ENCODE assay signal across 18 cellular contexts in genomic region chr3:4523710-4524422, GRCh38. TPM values are rescaled to one million over a fixed set of nuclear protein-coding genes. Genes with fewer than 3 reads are reported as not detected.
DNase-seq lines count a peak whose midpoint lies in the region; ATAC-seq and TF ChIP-seq lines count a peak whose summit lies in the region.
"Had no signal": no experiment of that assay in that cellular context is flagged by ENCODE, and none has a peak within 500 bp of the region (broad histone marks: within the 10 kb centered on the region; RNA-seq: fewer than 3 reads in every experiment).

No MANE protein-coding gene starts in this region.

- H3K27me3 ChIP-seq in PC-3 (ENCODE audit: low read length) = no peaks in the 10 kb centered on the region
- H3K27me3 ChIP-seq in thoracic aorta (replicated peaks; ENCODE audit: insufficient read depth) = no peaks in the 10 kb centered on the region
- H3K27me3 ChIP-seq: tibial nerve had no signal

- H2AFZ ChIP-seq in PC-3 (ENCODE audit: low read length) = no peak overlapping the region

- peaks cover 21% of the 10 kb centered on the region for H3K4me1 ChIP-seq in PC-3 (ENCODE audit: insufficient read depth, low read length)
- peaks cover 37 to 63% of the 10 kb centered on the region in 2 donors for H3K4me1 ChIP-seq in thoracic aorta (ENCODE audit: control insufficient read depth in 1 of 2, low read depth in 2 of 2)

- no peak overlapping the region for H3K4me3 Mint-ChIP-seq in activated B cell treated with CpG ODN at 0.5 μM for 24 hours
- H3K4me3 Mint-ChIP-seq: CD8-positive, alpha-beta memory T cell; stimulated activated naive B cell treated with anti-CD40 and anti-IgM and Interleukin-4, amounts not matched to agents 10 μg/mL and 1 μg/mL and 100 μg/mL, for 72 hours had no signal

- peaks cover 62% of the 10 kb centered on the region for H3K36me3 Mint-ChIP-seq in activated B cell treated with CpG ODN at 0.5 μM for 24 hours (ENCODE audit: low read depth)

- H3K79me2 ChIP-seq in PC-3 (ENCODE audit: low read length) = peaks cover 7% of the 10 kb centered on the region; the same call in 1 of the 2 replicates

- ATAC-seq in PC-3 (no peak), activated B cell treated with CpG ODN at 0.5 μM for 24 hours (ENCODE audit: low read depth) (no peak), thoracic aorta (ENCODE audit: insufficient number of reproducible peaks, low FRiP score, low read depth) (no peak), HG03460 (IDR thresholded peaks at IDR 0.05; ENCODE audit: unreplicated experiment) (no peak)
- ATAC-seq: HCT116; stimulated activated naive B cell treated with anti-CD40 and anti-IgM and Interleukin-4, amounts not matched to agents 10 μg/mL and 1 μg/mL and 100 μg/mL, for 72 hours had no signal

- H3K27ac ChIP-seq in PC-3 (ENCODE audit: low read length) = peak overlapping the region; percentile 31
- peak overlapping the region; percentile 65 to 75 for H3K27ac ChIP-seq in thoracic aorta
- H3K27ac ChIP-seq: tibial nerve had no signal

- peak overlapping the region; percentile 51 for H3K4me2 ChIP-seq in PC-3 (ENCODE audit: low read length)

- TF ChIP-seq CTCF in PC-3 (conservative IDR thresholded peaks at IDR 0.05; ENCODE audit: low read depth, low read length) = no peak
- no peak for TF ChIP-seq CTCF in activated B cell treated with CpG ODN at 0.5 μM for 24 hours (IDR thresholded peaks at IDR 0.05)
- no peak for TF ChIP-seq CTCF in thoracic aorta (IDR thresholded peaks at IDR 0.05)

- no peaks in the 10 kb centered on the region for H3K27me3 Mint-ChIP-seq in activated B cell treated with CpG ODN at 0.5 μM for 24 hours
- H3K27me3 Mint-ChIP-seq: CD8-positive, alpha-beta memory T cell; IgD-negative memory B cell; stimulated activated naive B cell treated with anti-CD40 and anti-IgM and Interleukin-4, amounts not matched to agents 10 μg/mL and 1 μg/mL and 100 μg/mL, for 72 hours had no signal

- H3K9ac ChIP-seq in PC-3 (ENCODE audit: low read length) = no peak overlapping the region

- DNase-seq in PC-3 (no peak), activated B cell treated with CpG ODN at 0.5 μM for 24 hours (no peak), inferior parietal cortex (ENCODE audit: extremely low spot score) (peak; percentile 15), thoracic aorta (ENCODE audit: low spot score) (no peak), NCI-H226 (no peak)
- DNase-seq in activated CD4-positive, CD25-positive, alpha-beta regulatory T cell (lab: John Stamatoyannopoulos, UW) = no peak
- DNase-seq: activated gamma-delta T cell; CD8-positive, alpha-beta memory T cell; kidney; occipital lobe; OCI-M1; SHP77; stimulated activated CD4-positive, alpha-beta T cell treated with anti-CD3 and anti-CD28 coated beads, Interleukin-4, amount 100 ng/mL, for 1 hour; stimulated activated naive B cell treated with anti-CD40 and anti-IgM and Interleukin-4, amounts not matched to agents 10 μg/mL and 1 μg/mL and 100 μg/mL, for 72 hours had no signal

- H3F3A ChIP-seq in PC-3 (ENCODE audit: low read length, unreplicated experiment) = no peaks in the 10 kb centered on the region

- intact Hi-C loops in PC-3 (cut with micrococcal nuclease) = no loop called here
- intact Hi-C loops in activated B cell treated with CpG ODN at 0.5 μM for 24 hours (cut with micrococcal nuclease) = loop anchor here (2.0 kb wide), 1 partner anchor 17 kb away; no protein-coding TSS in a partner anchor

- H3K36me3 ChIP-seq in PC-3 (ENCODE audit: low read depth, low read length) = no peaks in the 10 kb centered on the region
- no peaks in the 10 kb centered on the region for H3K36me3 ChIP-seq in thoracic aorta
- H3K36me3 ChIP-seq: tibial nerve had no signal

- peaks cover 66% of the 10 kb centered on the region for H3K4me1 Mint-ChIP-seq in activated B cell treated with CpG ODN at 0.5 μM for 24 hours

- POLR2A ChIA-PET in PC-3 (lab: Charles Lee; ENCODE audit: unreplicated experiment) (no interaction called here), activated B cell treated with CpG ODN at 0.5 μM for 24 hours (lab: Charles Lee) (interaction anchor here (0.7 kb wide), 4 partner anchors 9 to 57 kb away, joined by 3 to 18 read pairs (median 8); no protein-coding TSS in a partner anchor)

- no peaks in the 10 kb centered on the region for H3K9me3 ChIP-seq in PC-3 (ENCODE audit: low read length)
- H3K9me3 ChIP-seq in thoracic aorta = no peaks in the 10 kb centered on the region
- H3K9me3 ChIP-seq: tibial nerve had no signal

- H3K27ac Mint-ChIP-seq in activated B cell treated with CpG ODN at 0.5 μM for 24 hours = peak overlapping the region; percentile 5
- H3K27ac Mint-ChIP-seq: IgD-negative memory B cell; stimulated activated naive B cell treated with anti-CD40 and anti-IgM and Interleukin-4, amounts not matched to agents 10 μg/mL and 1 μg/mL and 100 μg/mL, for 72 hours had no signal

- H3K4me3 ChIP-seq in PC-3 (ENCODE audit: low read length) = no peak overlapping the region
- H3K4me3 ChIP-seq in thoracic aorta = peak overlapping the region; percentile 23
- H3K4me3 ChIP-seq: tibial nerve had no signal

- H3K9me2 ChIP-seq in PC-3 (replicated peaks; ENCODE audit: low read length) = no peaks in the 10 kb centered on the region

- no TSS peak for BruUV-seq in PC-3 (replicated peaks; lab: Mats Ljungman, UMichigan)

- CTCF ChIA-PET in PC-3 (lab: Charles Lee) = no interaction called here
- CTCF ChIA-PET in activated B cell treated with CpG ODN at 0.5 μM for 24 hours (lab: Charles Lee) = interaction anchor here (1.4 kb wide), 1 partner anchor 109 kb away, joined by 4 read pairs; no protein-coding TSS in a partner anchor

- H3K9me3 Mint-ChIP-seq in activated B cell treated with CpG ODN at 0.5 μM for 24 hours = no peaks in the 10 kb centered on the region
- H3K9me3 Mint-ChIP-seq: CD8-positive, alpha-beta memory T cell; IgD-negative memory B cell; stimulated activated naive B cell treated with anti-CD40 and anti-IgM and Interleukin-4, amounts not matched to agents 10 μg/mL and 1 μg/mL and 100 μg/mL, for 72 hours had no signal

- H4K20me1 ChIP-seq in PC-3 (ENCODE audit: low read length) = no peaks in the 10 kb centered on the region

RNA-seq across cellular contexts. Expression of gene ITPR1, which starts 30.7 kb away (rescaled TPM):
- 48.5 and 57.5 TPM in 2 replicates for total RNA-seq in PC-3 (2014; rRNA removed)
- total RNA-seq in activated B cell treated with CpG ODN at 0.5 μM for 24 hours = 116 and 143 TPM in 2 replicates
- 100 to 1,000 TPM; 254 to 283 TPM for total RNA-seq in thoracic aorta

RNA-seq across cellular contexts. Expression of gene SUMF1, which starts 56.8 kb away (rescaled TPM):
- total RNA-seq in PC-3 (2014; rRNA removed) (79.1 and 81.5 TPM in 2 replicates), activated B cell treated with CpG ODN at 0.5 μM for 24 hours (18.4 and 20.7 TPM in 2 replicates), thoracic aorta (10 to 100 TPM; 35.0 to 63.5 TPM)
